35 cellular contexts compared by ENCODE assay signal in genomic region chr5:161900981-161901380, GRCh38. TPM values are rescaled to one million over a fixed set of nuclear protein-coding genes. Genes with fewer than 3 reads are reported as not detected.
"Had no signal": no experiment of that assay in that cellular context is flagged by ENCODE, and none has a peak within 500 bp of the region (broad histone marks: within the 10 kb centered on the region; RNA-seq: fewer than 3 reads in every experiment).

No MANE protein-coding gene starts in this region.

- ATAC-seq: activated naive CD4-positive, alpha-beta T cell treated with anti-CD3 and anti-CD28 coated beads, Interleukin-2, amount 50 U/mL, for 72 hours; activated naive CD8-positive, alpha-beta T cell treated with anti-CD3 and anti-CD28 coated beads, Interleukin-2, amount 50 U/mL, for 24 hours; activated T-cell treated with anti-CD3 and anti-CD28 coated beads, Interleukin-2, amount 50 U/mL, for 4 hours; activated T-cell treated with anti-CD3 and anti-CD28 coated beads, Interleukin-2, amount 50 U/mL, for 72 hours; activated T-helper 17 cell treated with anti-CD3 and anti-CD28 coated beads, Interleukin-2, amount 50 U/mL, for 72 hours; body of pancreas had no signal

- DNase-seq: activated effector memory CD4-positive, alpha-beta T cell treated with anti-CD3 and anti-CD28 coated beads, Interleukin-2, amount 50 U/mL, for 16 hours; activated effector memory CD4-positive, alpha-beta T cell treated with Interleukin-2 at 50 U/mL for 16 hours; activated gamma-delta T cell; activated gamma-delta T cell treated with Interleukin-2 at 50 U/mL for 16 hours; activated naive CD4-positive, alpha-beta T cell; activated naive CD4-positive, alpha-beta T cell treated with anti-CD3 and anti-CD28 coated beads for 36 hours; activated naive CD4-positive, alpha-beta T cell treated with anti-CD3 and anti-CD28 coated beads, Interleukin-2, amount 10 ng/mL, durations not matched to agents 7 days and 5 days; activated naive CD4-positive, alpha-beta T cell treated with anti-CD3 and anti-CD28 coated beads, Interleukin-2, amount 50 U/mL, for 16 hours; activated naive CD4-positive, alpha-beta T cell treated with Interleukin-2 at 50 U/mL for 16 hours; activated naive CD8-positive, alpha-beta T cell treated with anti-CD3 and anti-CD28 coated beads for 36 hours; activated naive CD8-positive, alpha-beta T cell treated with anti-CD3 and anti-CD28 coated beads, Interleukin-2, amount 10 ng/mL, durations not matched to agents 7 days and 5 days; activated naive CD8-positive, alpha-beta T cell treated with anti-CD3 and anti-CD28 coated beads, Interleukin-2, amount 50 U/mL, for 24 hours; activated T-cell treated with anti-CD3 and anti-CD28 coated beads, Interleukin-2, amount 50 U/mL, for 24 hours; activated T-cell treated with anti-CD3 and anti-CD28 coated beads, Interleukin-2, amount 50 U/mL, for 4 hours; activated T-cell treated with anti-CD3 and anti-CD28 coated beads, Interleukin-2, amount 50 U/mL, for 48 hours; activated T-cell treated with anti-CD3 and anti-CD28 coated beads, Interleukin-2, amount 50 U/mL, for 72 hours; adrenal gland; amniotic stem cell; amygdala; anterior cingulate cortex; aorta; body of pancreas; brain microvascular endothelial cell; central memory CD4-positive, alpha-beta T cell; colonic mucosa had no signal

RNA-seq across cellular contexts. Expression of gene GABRA1, which starts 53.1 kb away (rescaled TPM):
- total RNA-seq: activated naive CD4-positive, alpha-beta T cell treated with anti-CD3 and anti-CD28 coated beads for 36 hours; activated naive CD4-positive, alpha-beta T cell treated with anti-CD3 and anti-CD28 coated beads, Interleukin-2, amount 50 U/mL, for 72 hours; activated naive CD8-positive, alpha-beta T cell treated with anti-CD3 and anti-CD28 coated beads for 36 hours; activated naive CD8-positive, alpha-beta T cell treated with anti-CD3 and anti-CD28 coated beads, Interleukin-2, amount 10 ng/mL, durations not matched to agents 7 days and 5 days; activated T-cell treated with anti-CD3 and anti-CD28 coated beads, Interleukin-2, amount 50 U/mL, for 4 hours; activated T-cell treated with anti-CD3 and anti-CD28 coated beads, Interleukin-2, amount 50 U/mL, for 72 hours; activated T-helper 1 cell treated with anti-CD3 and anti-CD28 coated beads, Interleukin-12 subunit alpha, Interleukin-12 subunit beta, Interleukin-2, Interleukin-4 antibody, amounts not matched to agents 30 ng/mL and 10 ng/mL and 1 ng/mL, durations not matched to agents 14 hours and 24 hours and 36 hours; activated T-helper 17 cell treated with anti-CD3 and anti-CD28 coated beads, Interleukin-2, amount 50 U/mL, for 72 hours; activated T-helper 2 cell treated with anti-CD3 and anti-CD28 coated beads, Interferon-gamma antibody, Interleukin-2, Interleukin-4, amounts not matched to agents 10 μg/mL and 5 μg/mL and 100 μg/mL, durations not matched to agents 14 hours and 24 hours and 36 hours; aorta; ascending aorta; body of pancreas; breast epithelium; bronchial epithelial cell; cardiac muscle cell; cardiac septum; chondrocyte; colonic mucosa had no signal
